In genomic region chr2:107068502-107068901, GRCh38 we compare ENCODE assay signal across 20 cellular contexts.
"Had no signal": no experiment of that assay in that cellular context is flagged by ENCODE, and none has a peak within 500 bp of the region (broad histone marks: within the 10 kb centered on the region; RNA-seq: fewer than 3 reads in every experiment).

No MANE protein-coding gene starts in this region.

- H3K4me1 ChIP-seq: colonic mucosa, stomach had no signal

- DNase-seq: colonic mucosa; effector CD4-positive, alpha-beta T cell; endodermal cell; foreskin fibroblast; kidney; left cardiac atrium; left ventricle myocardium superior; mesenchymal stem cell; naive B cell; posterior cingulate gyrus; sigmoid colon; stimulated activated CD4-positive, alpha-beta T cell treated with anti-CD3 and anti-CD28 coated beads, Interleukin-12 subunit alpha, Interleukin-12 subunit beta, amount 100 ng/mL, for 4 hours; stimulated activated naive CD4-positive, alpha-beta T cell; stomach; substantia nigra had no signal

- H3K36me3 ChIP-seq: colonic mucosa, sigmoid colon, stomach, thoracic aorta, transverse colon had no signal

- ATAC-seq: left cardiac atrium, left ventricle myocardium superior had no signal

- H3K9me3 ChIP-seq: colonic mucosa, sigmoid colon, stomach, thoracic aorta, transverse colon had no signal

- H3K4me3 ChIP-seq: colonic mucosa, hepatocyte, lung, sigmoid colon, skin epidermis, stomach, thoracic aorta, transverse colon had no signal

- H3K27ac ChIP-seq: colonic mucosa, hepatocyte, sigmoid colon, skin epidermis, stomach, thoracic aorta, transverse colon had no signal

- H3K27me3 ChIP-seq: colonic mucosa, hepatocyte, sigmoid colon, stomach, transverse colon had no signal
